Comparison of ENCODE assay signal across 7 cellular contexts in the genomic region with DNA sequence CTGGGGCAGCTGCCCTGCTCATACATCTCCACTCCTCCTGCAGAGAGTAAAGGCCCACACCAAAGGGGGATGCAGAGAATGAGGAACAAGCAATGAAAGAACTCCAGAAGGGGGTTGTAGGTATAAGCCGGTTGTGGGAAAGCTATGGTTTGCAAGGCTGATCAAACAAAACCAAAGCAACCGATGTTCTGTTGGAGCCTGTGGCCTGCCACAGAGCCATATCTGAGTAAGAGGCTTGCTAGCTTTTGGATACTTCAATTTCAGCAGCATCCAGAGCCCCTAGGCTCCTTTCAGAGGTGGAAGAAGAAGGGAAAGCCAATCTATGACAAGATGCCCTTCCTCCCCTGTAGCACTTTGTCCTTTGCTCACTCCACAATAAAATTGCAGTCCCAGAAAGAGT.
"Had no signal": no experiment of that assay in that cellular context is flagged by ENCODE, and none has a peak within 500 bp of the region (broad histone marks: within the 10 kb centered on the region; RNA-seq: fewer than 3 reads in every experiment).

No MANE protein-coding gene starts in this region.

- DNase-seq: GDM1, GF-D8 had no signal

- H3K4me3 ChIP-seq: GM12878 had no signal

- FAIRE-seq: G401.6, GM12878, GM12892, GM18507, GM19239 had no signal
